Comparison of ENCODE assay signal across 23 cellular contexts in the genomic region with DNA sequence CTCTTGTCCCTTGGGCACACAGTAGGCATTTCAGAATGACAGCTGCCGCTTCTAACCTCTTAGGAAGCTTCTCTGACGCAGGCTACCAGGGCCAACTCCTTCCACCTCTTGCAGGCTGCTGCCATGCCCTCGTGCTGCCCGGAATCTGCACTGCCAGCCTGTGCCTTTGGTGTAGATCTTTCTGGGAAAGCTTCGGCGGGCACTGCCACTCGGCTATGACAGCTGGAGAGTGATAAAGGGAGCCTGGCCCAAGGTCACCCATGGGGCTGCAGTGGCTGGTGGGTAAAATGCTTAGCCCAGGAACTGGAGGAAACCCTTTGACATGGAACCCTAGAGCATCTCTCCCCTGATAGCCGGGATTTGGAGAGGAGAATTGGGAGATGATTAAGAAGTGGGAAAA.
A peak's percentile ranks its signal among the peaks of the same experiment; 100 is the strongest.
DNase-seq lines count a peak whose midpoint lies in the region; ATAC-seq lines count a peak whose summit lies in the region.
"Had no signal": no experiment of that assay in that cellular context is flagged by ENCODE, and none has a peak within 500 bp of the region (broad histone marks: within the 10 kb centered on the region; RNA-seq: fewer than 3 reads in every experiment).

No MANE protein-coding gene starts in this region.

- no peak overlapping the region for H3K27ac ChIP-seq in mesenchymal stem cell (ENCODE audit: low read length, poor library complexity, severe bottlenecking)
- H3K27ac ChIP-seq: A549; BLaER1 treated with 17β-estradiol and CSF1 and Interleukin-3, amounts not matched to agents 10 nM and 100 nM had no signal

- H3K4me3 ChIP-seq in mesenchymal stem cell (ENCODE audit: insufficient read depth in 1 of 2, low read depth in 1 of 2, low read length in 2 of 2): no peak overlapping the region
- H3K4me3 ChIP-seq: A549; BLaER1 treated with 17β-estradiol and CSF1 and Interleukin-3, amounts not matched to agents 10 nM and 100 nM; GM12878; HAP-1 had no signal

- no peak overlapping the region for H3K4me2 ChIP-seq in mesenchymal stem cell (ENCODE audit: low read length, poor library complexity, severe bottlenecking)
- H3K4me2 ChIP-seq: A549; BLaER1 treated with 17β-estradiol and CSF1 and Interleukin-3, amounts not matched to agents 10 nM and 100 nM had no signal

- H4K91ac ChIP-seq in mesenchymal stem cell (ENCODE audit: low read length): peak overlapping the region; percentile 5

- no peak overlapping the region for H3K14ac ChIP-seq in mesenchymal stem cell (ENCODE audit: low read length in 2 of 2)

- no peak overlapping the region for H2AFZ ChIP-seq in mesenchymal stem cell (ENCODE audit: low read depth, low read length)

- no peak overlapping the region for H3K23ac ChIP-seq in mesenchymal stem cell (ENCODE audit: low read length in 2 of 2)

- H3K27me3 ChIP-seq in mesenchymal stem cell (ENCODE audit: control insufficient read depth in 1 of 2, insufficient read depth in 1 of 2, low read length in 2 of 2): no peaks in the 10 kb centered on the region
- H3K27me3 ChIP-seq: BE2C; BLaER1 treated with 17β-estradiol and CSF1 and Interleukin-3, amounts not matched to agents 10 nM and 100 nM had no signal

- no peak for DNase-seq in central memory CD8-positive, alpha-beta T cell (ENCODE audit: low spot score in 2 of 2)
- DNase-seq in cardiac septum (ENCODE audit: low spot score): peak; percentile 76
- DNase-seq in left cardiac atrium: no peak
- DNase-seq in mesenchymal stem cell: no peak
- DNase-seq in SW480 (ENCODE audit: low spot score): no peak
- DNase-seq: 8988T; ACHN; AML-193; BE2C; CD4-positive, alpha-beta T cell; CD8-positive, alpha-beta memory T cell; DMS 273 treated with DMSO at 0.1 percent for 48 hours; DMS79; EL; GDM1; GOT3 had no signal

- H2BK120ac ChIP-seq in mesenchymal stem cell (ENCODE audit: low read depth, low read length): no peak overlapping the region

- intact Hi-C loops in cardiac septum (cut with DNase I) (no loop called here), left cardiac atrium (cut with DNase I) (no loop called here)

- H2BK5ac ChIP-seq in mesenchymal stem cell (ENCODE audit: low read depth, low read length, poor library complexity, severe bottlenecking): no peak overlapping the region

- H3K4me1 Mint-ChIP-seq in central memory CD8-positive, alpha-beta T cell: no peaks in the 10 kb centered on the region
- H3K4me1 Mint-ChIP-seq: CD14-positive monocyte had no signal

- H3K4me1 ChIP-seq in mesenchymal stem cell (ENCODE audit: control insufficient read depth, insufficient read depth, low read depth, low read length): peaks cover 4% of the 10 kb centered on the region
- H3K4me1 ChIP-seq: A549; BE2C; BLaER1 treated with 17β-estradiol and CSF1 and Interleukin-3, amounts not matched to agents 10 nM and 100 nM; HAP-1 had no signal

- H3K4ac ChIP-seq in mesenchymal stem cell (ENCODE audit: low read depth in 1 of 2, low read length in 2 of 2): no peak overlapping the region

- H3K36me3 ChIP-seq in mesenchymal stem cell (ENCODE audit: control insufficient read depth in 1 of 2, insufficient read depth in 2 of 2, low read depth in 1 of 2, low read length in 2 of 2): peaks cover 7 to 31% of the 10 kb centered on the region in 2 experiments
- H3K36me3 ChIP-seq: BE2C, HAP-1 had no signal

- peak overlapping the region; percentile 7 for H3K27ac Mint-ChIP-seq in central memory CD8-positive, alpha-beta T cell (ENCODE audit: low read depth)
- H3K27ac Mint-ChIP-seq: CD14-positive monocyte; CD4-positive, alpha-beta T cell had no signal

- H3K4me3 Mint-ChIP-seq in central memory CD8-positive, alpha-beta T cell: no peak overlapping the region
- H3K4me3 Mint-ChIP-seq: CD14-positive monocyte; CD4-positive, alpha-beta T cell; CD8-positive, alpha-beta memory T cell had no signal

- ATAC-seq in central memory CD8-positive, alpha-beta T cell (replicated peaks; ENCODE audit: extremely low read depth, poor library complexity, severe bottlenecking): no peak
- peak; percentile 19 to 48 for ATAC-seq in left cardiac atrium
- ATAC-seq in GM21447 (IDR thresholded peaks at IDR 0.05; ENCODE audit: unreplicated experiment): no peak
- ATAC-seq in GM21717 (IDR thresholded peaks at IDR 0.05; ENCODE audit: unreplicated experiment): no peak
- ATAC-seq: GM12878 had no signal

- no peak overlapping the region for H3K18ac ChIP-seq in mesenchymal stem cell (ENCODE audit: low read depth in 1 of 2, low read length in 2 of 2)

- H3K9me3 Mint-ChIP-seq in central memory CD8-positive, alpha-beta T cell: no peaks in the 10 kb centered on the region
- H3K9me3 Mint-ChIP-seq: CD4-positive, alpha-beta T cell; CD8-positive, alpha-beta memory T cell had no signal

- H3K9ac ChIP-seq in mesenchymal stem cell (ENCODE audit: low read length): no peak overlapping the region
- H3K9ac ChIP-seq: BLaER1 treated with 17β-estradiol and CSF1 and Interleukin-3, amounts not matched to agents 10 nM and 100 nM had no signal

- WGBS in mesenchymal stem cell: 96% methylated on average over 8 of the region's 8 CpGs

- H2BK12ac ChIP-seq in mesenchymal stem cell (ENCODE audit: low read length in 2 of 2): no peak overlapping the region

- no peak overlapping the region for H4K8ac ChIP-seq in mesenchymal stem cell (ENCODE audit: low read length)

- H3K27me3 Mint-ChIP-seq in central memory CD8-positive, alpha-beta T cell: no peaks in the 10 kb centered on the region
- H3K27me3 Mint-ChIP-seq: CD4-positive, alpha-beta T cell; CD8-positive, alpha-beta memory T cell had no signal

- no peak overlapping the region for H2AK5ac ChIP-seq in mesenchymal stem cell (ENCODE audit: low read length, severe bottlenecking)

- H2BK15ac ChIP-seq in mesenchymal stem cell (ENCODE audit: low read depth, poor library complexity, severe bottlenecking): no peak overlapping the region

- H3K9me3 ChIP-seq in mesenchymal stem cell (ENCODE audit: control insufficient read depth, low read length): no peaks in the 10 kb centered on the region
- H3K9me3 ChIP-seq: A549; BE2C; BLaER1 treated with 17β-estradiol and CSF1 and Interleukin-3, amounts not matched to agents 10 nM and 100 nM; HAP-1 had no signal

- peaks cover 7% of the 10 kb centered on the region for H3K36me3 Mint-ChIP-seq in central memory CD8-positive, alpha-beta T cell (ENCODE audit: insufficient read depth)

- H3K79me1 ChIP-seq in mesenchymal stem cell (replicated peaks; ENCODE audit: low read length, poor library complexity, severe bottlenecking): peaks cover 15% of the 10 kb centered on the region

Comparison
In these comparisons a context has a peak if more than half of its experiments do, and no peak if none do; other contexts are left out.
1. ATAC-seq: peak in left cardiac atrium (2 of 2); none in central memory CD8-positive, alpha-beta T cell (single experiment), GM21447 (single experiment) and GM21717 (single experiment).